1 cellular context compared by ENCODE assay signal in the genomic region with DNA sequence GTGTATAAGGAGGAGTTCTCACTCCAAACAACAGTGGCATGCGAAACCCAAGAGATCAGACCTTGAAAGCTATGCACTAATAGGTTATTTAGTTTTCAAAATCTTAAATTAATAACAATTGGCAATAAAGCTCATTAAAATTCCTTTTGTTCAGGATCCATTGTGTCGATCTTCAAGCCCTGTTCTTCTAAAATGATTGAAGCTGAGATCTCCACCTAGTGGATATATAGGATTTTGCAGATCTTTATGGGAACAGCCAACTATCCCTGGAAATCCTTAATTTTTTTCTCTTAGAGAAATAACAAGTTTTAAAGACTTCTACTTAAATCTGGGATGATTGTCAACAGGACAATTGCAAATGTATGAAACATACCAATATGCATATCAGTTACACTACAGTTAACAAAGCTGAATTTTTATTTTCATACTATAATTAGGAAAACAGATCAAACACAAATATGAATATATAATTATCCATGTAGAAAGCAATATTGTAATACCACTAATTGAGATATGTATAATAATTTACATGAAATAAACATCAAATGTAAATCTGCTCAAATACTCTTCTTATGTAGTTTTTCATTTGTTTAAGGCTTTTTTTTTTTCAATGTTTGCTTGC.
TF ChIP-seq lines count a peak whose summit lies in the region.

No MANE protein-coding gene starts in this region.

TF ChIP-seq in HepG2, 621 proteins besides CTCF, POLR2A, EP300 and RAD21:
- no peak for TF ChIP-seq ONECUT2 (CRISPR knock-in tag; IDR thresholded peaks at IDR 0.05)
- peak; percentile 61 for TF ChIP-seq STAG1 (CRISPR knock-in tag; IDR thresholded peaks at IDR 0.05)
- TF ChIP-seq HNF4A (CRISPR knock-in tag; IDR thresholded peaks at IDR 0.05), result no peak
- TF ChIP-seq, protein P1, sequence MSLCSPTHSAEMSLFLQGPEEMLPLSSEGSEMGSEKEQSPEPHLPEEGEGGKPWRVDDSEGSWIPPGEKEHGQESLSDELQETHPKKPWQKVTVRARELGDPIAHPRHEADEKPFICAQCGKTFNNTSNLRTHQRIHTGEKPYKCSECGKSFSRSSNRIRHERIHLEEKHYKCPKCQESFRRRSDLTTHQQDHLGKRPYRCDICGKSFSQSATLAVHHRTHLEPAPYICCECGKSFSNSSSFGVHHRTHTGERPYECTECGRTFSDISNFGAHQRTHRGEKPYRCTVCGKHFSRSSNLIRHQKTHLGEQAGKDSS (CRISPR knock-in tag; IDR thresholded peaks at IDR 0.05; ENCODE audit: borderline replicate concordance, low read depth), result no peak
- no peak for TF ChIP-seq CCDC6 (CRISPR knock-in tag; IDR thresholded peaks at IDR 0.05)
- TF ChIP-seq THAP11 (CRISPR knock-in tag; IDR thresholded peaks at IDR 0.05), result no peak
- no peak for TF ChIP-seq ZFY (CRISPR knock-in tag; IDR thresholded peaks at IDR 0.05)
- TF ChIP-seq ATM (IDR thresholded peaks at IDR 0.05; ENCODE audit: borderline replicate concordance), result no peak
- TF ChIP-seq, protein P2, sequence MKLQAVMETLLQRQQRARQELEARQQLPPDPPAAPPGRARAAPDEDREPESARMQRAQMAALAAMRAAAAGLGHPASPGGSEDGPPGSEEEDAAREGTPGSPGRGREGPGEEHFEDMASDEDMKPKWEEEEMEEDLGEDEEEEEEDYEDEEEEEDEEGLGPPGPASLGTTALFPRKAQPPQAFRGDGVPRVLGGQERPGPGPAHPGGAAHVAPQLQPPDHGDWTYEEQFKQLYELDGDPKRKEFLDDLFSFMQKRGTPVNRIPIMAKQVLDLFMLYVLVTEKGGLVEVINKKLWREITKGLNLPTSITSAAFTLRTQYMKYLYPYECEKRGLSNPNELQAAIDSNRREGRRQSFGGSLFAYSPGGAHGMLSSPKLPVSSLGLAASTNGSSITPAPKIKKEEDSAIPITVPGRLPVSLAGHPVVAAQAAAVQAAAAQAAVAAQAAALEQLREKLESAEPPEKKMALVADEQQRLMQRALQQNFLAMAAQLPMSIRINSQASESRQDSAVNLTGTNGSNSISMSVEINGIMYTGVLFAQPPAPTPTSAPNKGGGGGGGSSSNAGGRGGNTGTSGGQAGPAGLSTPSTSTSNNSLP (IDR thresholded peaks at IDR 0.05; ENCODE audit: low read depth, low read length), result peak; percentile 42; the same call in 1 of the 2 replicates
- TF ChIP-seq CREM (IDR thresholded peaks at IDR 0.05), result no peak
- no peak for TF ChIP-seq CREM (CRISPR knock-in tag; IDR thresholded peaks at IDR 0.05)
- peak; percentile 18; the same call in 1 of the 2 replicates for TF ChIP-seq SMC3 (IDR thresholded peaks at IDR 0.05; ENCODE audit: low read length)
- TF ChIP-seq TEAD3 (CRISPR knock-in tag; optimal IDR thresholded peaks at IDR 0.05; ENCODE audit: borderline replicate concordance), result no peak
